Comparison of ENCODE assay signal across 12 cellular contexts in the genomic region with DNA sequence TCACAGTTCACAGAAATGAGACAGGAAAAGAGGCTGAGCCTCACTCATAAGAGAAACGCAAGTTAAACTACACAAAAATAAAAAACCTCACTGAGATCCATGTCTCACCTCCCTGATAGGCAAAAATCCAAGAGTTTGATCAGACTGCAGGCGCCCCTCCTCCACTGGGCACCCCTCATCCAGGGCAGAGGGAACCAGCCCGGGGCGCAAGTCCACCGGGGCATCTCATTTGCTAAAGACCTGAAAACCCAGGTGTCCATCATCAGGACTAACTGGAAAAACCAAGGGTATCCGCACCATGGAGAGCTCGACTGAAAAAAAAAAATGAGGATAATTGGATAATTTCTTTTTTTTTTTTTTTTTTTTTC. TPM values are rescaled to one million over a fixed set of nuclear protein-coding genes. Genes with fewer than 3 reads are reported as not detected.
A peak's percentile ranks its signal among the peaks of the same experiment; 100 is the strongest.
DNase-seq lines count a peak whose midpoint lies in the region; ATAC-seq, FAIRE-seq and TF ChIP-seq lines count a peak whose summit lies in the region.
"Had no signal": no experiment of that assay in that cellular context is flagged by ENCODE, and none has a peak within 500 bp of the region (broad histone marks: within the 10 kb centered on the region; RNA-seq: fewer than 3 reads in every experiment).

No MANE protein-coding gene starts in this region.

- DNase-seq in T-helper 1 cell: no peak
- no peak for DNase-seq in SK-N-MC (ENCODE audit: low read depth, low spot score)
- DNase-seq in endothelial cell of umbilical vein (ENCODE audit: low read depth, low spot score): no peak
- DNase-seq in skeletal muscle cell (ENCODE audit: low read depth): no peak
- no peak for DNase-seq in NCI-H1436 (lab: John Stamatoyannopoulos, UW)
- no peak for DNase-seq in NCI-H128 (lab: John Stamatoyannopoulos, UW; ENCODE audit: unreplicated experiment)
- DNase-seq: 8988T; activated CD4-positive, alpha-beta T cell treated with anti-CD3 and anti-CD28 coated beads for 1 hour; spleen had no signal

- peaks cover 9% of the 10 kb centered on the region for H3K4me1 ChIP-seq in endothelial cell of umbilical vein (ENCODE audit: control insufficient read depth, extremely low read depth, insufficient read depth, low read length)

- CTCF ChIA-PET in endothelial cell of umbilical vein (lab: Charles Lee): interaction anchor here (1.3 to 1.5 kb wide), 2 partner anchors 25 to 58 kb away, joined by 4 read pairs; partner anchors contain the start of gene HBQ1

- peak overlapping the region; percentile 44 for H3K4me3 Mint-ChIP-seq in T-helper 1 cell treated with Interleukin-12 subunit alpha and Interleukin-12 subunit beta and Interleukin-4 antibody, amounts not matched to agents 30 μg/mL and 1 μg/mL, for 36 hours

- H3K4me2 ChIP-seq in endothelial cell of umbilical vein (ENCODE audit: insufficient read depth, low read length): peak overlapping the region; percentile 88

- H3K27me3 Mint-ChIP-seq in T-helper 1 cell treated with Interleukin-12 subunit alpha and Interleukin-12 subunit beta and Interleukin-4 antibody, amounts not matched to agents 30 μg/mL and 1 μg/mL, for 36 hours (ENCODE audit: low read depth): peaks cover 48% of the 10 kb centered on the region

- H3K9me3 ChIP-seq in SK-N-MC (ENCODE audit: low read depth, low read length) (no peaks in the 10 kb centered on the region), endothelial cell of umbilical vein (replicated peaks; ENCODE audit: control insufficient read depth, insufficient read depth, low read length) (no peaks in the 10 kb centered on the region)
- H3K9me3 ChIP-seq: spleen had no signal

- BruUV-seq in endothelial cell of umbilical vein (replicated peaks; lab: Mats Ljungman, UMichigan): no TSS peak

- H3K79me2 ChIP-seq in endothelial cell of umbilical vein (ENCODE audit: control insufficient read depth, insufficient read depth, low read length): no peaks in the 10 kb centered on the region

- TF ChIP-seq CTCF in endothelial cell of umbilical vein (IDR thresholded peaks at IDR 0.05; ENCODE audit: extremely low read depth in 1 of 2, insufficient read depth in 1 of 2, low read depth in 1 of 2, low read length in 2 of 2): no peak

- peaks cover 6 to 12% of the 10 kb centered on the region in 2 experiments for H3K27me3 ChIP-seq in endothelial cell of umbilical vein (ENCODE audit: control insufficient read depth in 2 of 2, insufficient read depth in 2 of 2, low read length in 2 of 2)

- ATAC-seq in HG02678 (IDR thresholded peaks at IDR 0.05; ENCODE audit: unreplicated experiment): no peak

- H2AFZ ChIP-seq in endothelial cell of umbilical vein (ENCODE audit: low read depth, low read length): peak overlapping the region; percentile 98

- H3K9me1 ChIP-seq in endothelial cell of umbilical vein (replicated peaks; ENCODE audit: control insufficient read depth, extremely low read depth, insufficient read depth, low read length): no peaks in the 10 kb centered on the region

- dilution Hi-C loops in endothelial cell of umbilical vein (cut with MboI; ENCODE audit: extremely low pct_ligation_motif_present, low sequenced_read_pairs): no loop called here

- POLR2A ChIA-PET in endothelial cell of umbilical vein (lab: Charles Lee): no interaction called here

- FAIRE-seq in endothelial cell of umbilical vein (lab: Jason Lieb, UNC): no peak

- no peak for TF ChIP-seq POLR2A in endothelial cell of umbilical vein (IDR thresholded peaks at IDR 0.05; ENCODE audit: low read depth, low read length)

- H3K36me3 ChIP-seq in SK-N-MC (ENCODE audit: insufficient read depth, low read length) (no peaks in the 10 kb centered on the region), endothelial cell of umbilical vein (ENCODE audit: control insufficient read depth in 2 of 2, extremely low read depth in 1 of 2, insufficient read depth in 2 of 2, low read length in 2 of 2) (no peaks in the 10 kb centered on the region)
- H3K36me3 ChIP-seq: spleen had no signal

- H3K27ac Mint-ChIP-seq in T-helper 1 cell treated with Interleukin-12 subunit alpha and Interleukin-12 subunit beta and Interleukin-4 antibody, amounts not matched to agents 30 μg/mL and 1 μg/mL, for 36 hours: peak overlapping the region; percentile 24

- H3K36me3 Mint-ChIP-seq in T-helper 1 cell treated with Interleukin-12 subunit alpha and Interleukin-12 subunit beta and Interleukin-4 antibody, amounts not matched to agents 30 μg/mL and 1 μg/mL, for 36 hours (ENCODE audit: low read depth): peaks cover 1% of the 10 kb centered on the region

- no peaks in the 10 kb centered on the region for H4K20me1 ChIP-seq in endothelial cell of umbilical vein (replicated peaks; ENCODE audit: control insufficient read depth, extremely low read depth, insufficient read depth, low read length)

- peaks cover 5% of the 10 kb centered on the region for H3K4me1 Mint-ChIP-seq in T-helper 1 cell treated with Interleukin-12 subunit alpha and Interleukin-12 subunit beta and Interleukin-4 antibody, amounts not matched to agents 30 μg/mL and 1 μg/mL, for 36 hours (ENCODE audit: low read depth)

- H3K27ac ChIP-seq in SK-N-MC (no peak overlapping the region), endothelial cell of umbilical vein (ENCODE audit: insufficient read depth, low read depth, low read length) (no peak overlapping the region)

- intact Hi-C loops in endothelial cell of umbilical vein (cut with micrococcal nuclease): no loop called here

- H3K9ac ChIP-seq in SK-N-MC (ENCODE audit: insufficient read length) (no peak overlapping the region), endothelial cell of umbilical vein (replicated peaks; ENCODE audit: extremely low read depth, insufficient read depth, low read length) (no peak overlapping the region)

- H3K9me3 Mint-ChIP-seq in T-helper 1 cell treated with Interleukin-12 subunit alpha and Interleukin-12 subunit beta and Interleukin-4 antibody, amounts not matched to agents 30 μg/mL and 1 μg/mL, for 36 hours: no peaks in the 10 kb centered on the region

- H3K4me3 ChIP-seq in SK-N-MC: peak overlapping the region; percentile 84
- H3K4me3 ChIP-seq in endothelial cell of umbilical vein (replicated peaks in 1 of 3; ENCODE audit: insufficient read depth in 1 of 3, low read depth in 1 of 3, low read length in 3 of 3): no peak overlapping the region
- H3K4me3 ChIP-seq in skeletal muscle cell (ENCODE audit: low read depth, low read length): peak overlapping the region; percentile 54

TF ChIP-seq in endothelial cell of umbilical vein, 7 proteins besides CTCF, POLR2A, EP300 and RAD21 (continues in another document):
- TF ChIP-seq MYC (IDR thresholded peaks at IDR 0.05; ENCODE audit: low read depth, low read length) (no peak), JUN (IDR thresholded peaks at IDR 0.05; ENCODE audit: borderline replicate concordance, insufficient read depth, insufficient read length, low read depth) (no peak), GATA2 (IDR thresholded peaks at IDR 0.05; ENCODE audit: insufficient read depth, insufficient read length, low read depth, low read length) (no peak)

RNA-seq across cellular contexts. Expression of gene HBZ, which starts 2.6 kb away (rescaled TPM):
- not detected in 2 replicates for total RNA-seq in endothelial cell of umbilical vein
- not detected in 2 replicates for polyA plus RNA-seq in endothelial cell of umbilical vein
- polyA plus RNA-seq in endothelial cell of umbilical vein (2011; cell fraction: cytosol; rRNA removed): not detected in 2 replicates
- polyA plus RNA-seq in endothelial cell of umbilical vein (2011; cell fraction: nucleus; rRNA removed): not detected in 2 replicates
- not detected in 2 replicates for polyA plus RNA-seq in endothelial cell of umbilical vein (2012)
- polyA minus RNA-seq in endothelial cell of umbilical vein: 6.1 and 13.1 TPM in 2 replicates
- polyA minus RNA-seq in endothelial cell of umbilical vein (2011; cell fraction: cytosol; rRNA and poly(A)+ RNA removed): not detected
- not detected in 2 replicates for polyA minus RNA-seq in endothelial cell of umbilical vein (2011; cell fraction: nucleus; rRNA and poly(A)+ RNA removed)
- total RNA-seq: temporal lobe had no signal

RNA-seq across cellular contexts. Expression of gene HBM, which starts 10.8 kb away (rescaled TPM):
- not detected in 2 replicates for total RNA-seq in endothelial cell of umbilical vein
- not detected in 2 replicates for polyA plus RNA-seq in endothelial cell of umbilical vein
- polyA plus RNA-seq in endothelial cell of umbilical vein (2011; cell fraction: cytosol; rRNA removed): not detected in 2 replicates
- polyA plus RNA-seq in endothelial cell of umbilical vein (2011; cell fraction: nucleus; rRNA removed): not detected in 2 replicates
- polyA plus RNA-seq in endothelial cell of umbilical vein (2012): not detected in 2 replicates
- not detected in 2 replicates for polyA minus RNA-seq in endothelial cell of umbilical vein
- not detected for polyA minus RNA-seq in endothelial cell of umbilical vein (2011; cell fraction: cytosol; rRNA and poly(A)+ RNA removed)
- polyA minus RNA-seq in endothelial cell of umbilical vein (2011; cell fraction: nucleus; rRNA and poly(A)+ RNA removed): not detected in 2 replicates

RNA-seq across cellular contexts. Expression of gene NPRL3, which starts 16.5 kb away (rescaled TPM):
- 36.3 and 40.4 TPM in 2 replicates for total RNA-seq in endothelial cell of umbilical vein
- polyA plus RNA-seq in endothelial cell of umbilical vein: 19.3 and 22.4 TPM in 2 replicates
- polyA plus RNA-seq in endothelial cell of umbilical vein (2011; cell fraction: cytosol; rRNA removed): 23.5 and 25.6 TPM in 2 replicates
- polyA plus RNA-seq in endothelial cell of umbilical vein (2011; cell fraction: nucleus; rRNA removed): 41.0 and 49.7 TPM in 2 replicates
- 38.5 and 53.1 TPM in 2 replicates for polyA plus RNA-seq in endothelial cell of umbilical vein (2012)
- 19.3 and 21.5 TPM in 2 replicates for polyA minus RNA-seq in endothelial cell of umbilical vein
- polyA minus RNA-seq in endothelial cell of umbilical vein (2011; cell fraction: cytosol; rRNA and poly(A)+ RNA removed): 16.2 TPM
- 24.2 and 28.7 TPM in 2 replicates for polyA minus RNA-seq in endothelial cell of umbilical vein (2011; cell fraction: nucleus; rRNA and poly(A)+ RNA removed)

RNA-seq across cellular contexts. Expression of gene HBA2, which starts 17.7 kb away (rescaled TPM):
- not detected in 2 replicates for total RNA-seq in endothelial cell of umbilical vein
- polyA plus RNA-seq in endothelial cell of umbilical vein: not detected in 2 replicates
- polyA plus RNA-seq in endothelial cell of umbilical vein (2011; cell fraction: cytosol; rRNA removed): 0.27 TPM in 1 of 2 replicates, not detected in the other
- polyA plus RNA-seq in endothelial cell of umbilical vein (2011; cell fraction: nucleus; rRNA removed): 0.57 TPM in 1 of 2 replicates, not detected in the other
- not detected in 2 replicates for polyA plus RNA-seq in endothelial cell of umbilical vein (2012)
- polyA minus RNA-seq in endothelial cell of umbilical vein: 16.8 and 19.2 TPM in 2 replicates
- polyA minus RNA-seq in endothelial cell of umbilical vein (2011; cell fraction: cytosol; rRNA and poly(A)+ RNA removed): 6.0 TPM
- polyA minus RNA-seq in endothelial cell of umbilical vein (2011; cell fraction: nucleus; rRNA and poly(A)+ RNA removed): not detected in 2 replicates

RNA-seq across cellular contexts. Expression of gene HBA1, which starts 21.5 kb away (rescaled TPM):
- total RNA-seq in endothelial cell of umbilical vein: not detected in 2 replicates
- polyA plus RNA-seq in endothelial cell of umbilical vein: not detected in 2 replicates
- polyA plus RNA-seq in endothelial cell of umbilical vein (2011; cell fraction: cytosol; rRNA removed): not detected in 2 replicates
- polyA plus RNA-seq in endothelial cell of umbilical vein (2011; cell fraction: nucleus; rRNA removed): not detected in 2 replicates
- not detected in 2 replicates for polyA plus RNA-seq in endothelial cell of umbilical vein (2012)
- polyA minus RNA-seq in endothelial cell of umbilical vein: 19.6 and 37.6 TPM in 2 replicates
- polyA minus RNA-seq in endothelial cell of umbilical vein (2011; cell fraction: cytosol; rRNA and poly(A)+ RNA removed): 3.6 TPM
- not detected in 2 replicates for polyA minus RNA-seq in endothelial cell of umbilical vein (2011; cell fraction: nucleus; rRNA and poly(A)+ RNA removed)

Comparison
In these comparisons a context has a peak if more than half of its experiments do, and no peak if none do; other contexts are left out.
1. H3K4me3 ChIP-seq: peak in SK-N-MC (single experiment) and skeletal muscle cell (single experiment); none in endothelial cell of umbilical vein (0 of 3).